Comparison of ENCODE assay signal across 30 cellular contexts in the genomic region with DNA sequence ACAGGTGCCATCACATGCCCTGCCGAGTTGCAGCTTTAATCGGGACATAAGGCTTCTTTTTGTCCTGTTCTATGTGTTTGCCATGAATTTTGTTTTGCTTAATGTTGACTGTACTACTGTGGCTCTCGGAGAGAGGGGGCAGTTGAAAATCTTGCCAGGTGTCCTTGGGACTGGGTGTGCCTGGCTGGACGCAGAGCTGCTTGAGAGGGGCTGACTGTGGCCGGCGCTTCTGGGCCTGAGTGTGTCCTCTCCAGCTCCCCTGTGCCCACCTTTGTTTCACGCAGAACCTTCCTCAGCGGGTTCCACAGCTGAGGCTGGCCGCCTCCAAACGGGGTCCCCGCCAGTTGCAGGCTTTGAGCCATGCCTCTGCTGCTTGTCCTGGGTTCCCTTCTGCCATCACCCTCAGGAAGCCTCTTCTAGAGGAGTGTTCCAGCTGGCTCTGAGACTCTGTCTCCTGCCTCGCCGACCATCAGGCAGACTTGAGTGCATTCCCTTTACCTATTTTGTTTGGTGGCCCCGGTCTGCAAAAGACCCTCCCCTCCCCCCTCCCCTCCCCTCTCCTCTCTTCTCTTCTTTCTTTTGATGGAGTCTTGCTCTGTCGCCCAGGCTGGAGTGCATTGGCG. TPM values are rescaled to one million over a fixed set of nuclear protein-coding genes. Genes with fewer than 3 reads are reported as not detected.
DNase-seq lines count a peak whose midpoint lies in the region; ATAC-seq and TF ChIP-seq lines count a peak whose summit lies in the region.
"Had no signal": no experiment of that assay in that cellular context is flagged by ENCODE, and none has a peak within 500 bp of the region (broad histone marks: within the 10 kb centered on the region; RNA-seq: fewer than 3 reads in every experiment).

No MANE protein-coding gene starts in this region.

- POLR2A ChIA-PET in RWPE1 (lab: Yijun Ruan, JAX; ENCODE audit: low non-redundant PET), result no interaction called here

- no peaks in the 10 kb centered on the region for H3K9me3 ChIP-seq in left ventricle myocardium inferior (replicated peaks)
- H3K9me3 ChIP-seq: prostate gland, transverse colon had no signal

- H3K4me3 Mint-ChIP-seq in activated naive CD4-positive, alpha-beta T cell treated with anti-CD3 and anti-CD28 coated beads, Interleukin-2, amount 10 ng/mL, durations not matched to agents 7 days and 5 days, result no peak overlapping the region
- H3K4me3 Mint-ChIP-seq in dendritic cell treated with granulocyte-macrophage colony-stimulating factor and Interleukin-4, amounts not matched to agents 40 ng/mL and 50 ng/mL, for 4 days, result no peak overlapping the region
- H3K4me3 Mint-ChIP-seq in stimulated activated memory B cell treated with anti-CD40 and anti-IgM and Interleukin-4, amounts not matched to agents 10 μg/mL and 1 μg/mL and 100 μg/mL, for 72 hours, result no peak overlapping the region
- H3K4me3 Mint-ChIP-seq: activated CD4-positive, alpha-beta T cell treated with anti-CD3 and anti-CD28 coated beads for 36 hours; brain had no signal

- no peaks in the 10 kb centered on the region for H3K27me3 ChIP-seq in left ventricle myocardium inferior (ENCODE audit: low read depth)
- H3K27me3 ChIP-seq: transverse colon had no signal

- peak; percentile 27 for ATAC-seq in stimulated activated memory B cell treated with anti-CD40 and anti-IgM and Interleukin-4, amounts not matched to agents 10 μg/mL and 1 μg/mL and 100 μg/mL, for 72 hours
- ATAC-seq in GM19452 (IDR thresholded peaks at IDR 0.05; ENCODE audit: unreplicated experiment) (no peak), HG03439 (IDR thresholded peaks at IDR 0.05; ENCODE audit: unreplicated experiment) (no peak)
- ATAC-seq: activated CD4-positive, alpha-beta T cell treated with anti-CD3 and anti-CD28 coated beads for 36 hours; SK-N-SH treated with all-trans-retinoic acid at 6 μM for 48 hours had no signal

- H3K36me3 ChIP-seq in left ventricle myocardium inferior, result peaks cover 20% of the 10 kb centered on the region
- H3K36me3 ChIP-seq: prostate gland had no signal

- peaks cover 51% of the 10 kb centered on the region for H3K4me1 Mint-ChIP-seq in activated naive CD4-positive, alpha-beta T cell treated with anti-CD3 and anti-CD28 coated beads, Interleukin-2, amount 10 ng/mL, durations not matched to agents 7 days and 5 days
- H3K4me1 Mint-ChIP-seq in dendritic cell treated with granulocyte-macrophage colony-stimulating factor and Interleukin-4, amounts not matched to agents 40 ng/mL and 50 ng/mL, for 4 days (ENCODE audit: low read depth), result peaks cover 26% of the 10 kb centered on the region
- H3K4me1 Mint-ChIP-seq in stimulated activated memory B cell treated with anti-CD40 and anti-IgM and Interleukin-4, amounts not matched to agents 10 μg/mL and 1 μg/mL and 100 μg/mL, for 72 hours, result peaks cover 21% of the 10 kb centered on the region
- H3K4me1 Mint-ChIP-seq: brain had no signal

- H3K4me1 ChIP-seq in left ventricle myocardium inferior, result no peaks in the 10 kb centered on the region
- H3K4me1 ChIP-seq: prostate gland, transverse colon had no signal

- TF ChIP-seq CTCF in RWPE1 (conservative IDR thresholded peaks at IDR 0.05; ENCODE audit: low read depth) (no peak), left ventricle myocardium inferior (IDR thresholded peaks at IDR 0.05; ENCODE audit: borderline replicate concordance) (no peak)

- H3K27ac ChIP-seq in RWPE1 (peak overlapping the region; percentile 43), left ventricle myocardium inferior (replicated peaks) (no peak overlapping the region)
- H3K27ac ChIP-seq: prostate gland, transverse colon, VCaP had no signal

- peak overlapping the region; percentile 93 for H3K27ac Mint-ChIP-seq in activated naive CD4-positive, alpha-beta T cell treated with anti-CD3 and anti-CD28 coated beads, Interleukin-2, amount 10 ng/mL, durations not matched to agents 7 days and 5 days
- peak overlapping the region; percentile 61 for H3K27ac Mint-ChIP-seq in dendritic cell treated with granulocyte-macrophage colony-stimulating factor and Interleukin-4, amounts not matched to agents 40 ng/mL and 50 ng/mL, for 4 days
- H3K27ac Mint-ChIP-seq in stimulated activated memory B cell treated with anti-CD40 and anti-IgM and Interleukin-4, amounts not matched to agents 10 μg/mL and 1 μg/mL and 100 μg/mL, for 72 hours, result peak overlapping the region; percentile 0
- H3K27ac Mint-ChIP-seq: activated CD4-positive, alpha-beta T cell treated with anti-CD3 and anti-CD28 coated beads for 36 hours had no signal

- DNase-seq in activated naive CD4-positive, alpha-beta T cell treated with anti-CD3 and anti-CD28 coated beads, Interleukin-2, amount 10 ng/mL, durations not matched to agents 7 days and 5 days, result no peak
- no peak for DNase-seq in activated naive CD4-positive, alpha-beta T cell treated with anti-CD3 and anti-CD28 coated beads, Interleukin-2, amount 50 U/mL, for 16 hours
- DNase-seq in RWPE1 (ENCODE audit: low spot score) (no peak), left ventricle myocardium inferior (no peak)
- DNase-seq: activated CD4-positive, alpha-beta T cell treated with anti-CD3 and anti-CD28 coated beads for 36 hours; activated T-cell treated with anti-CD3 and anti-CD28 coated beads, Interleukin-2, amount 50 U/mL, for 48 hours; amniotic stem cell; DMS53; effector CD4-positive, alpha-beta T cell; GDM1; glutamatergic neuron; islet precursor cell; Kasumi-1; NCI-H1436; NCI-H2081 treated with DMSO at 0.1 percent for 48 hours; NCI-H2227 treated with DMSO at 0.1 percent for 48 hours; NCI-H526; PC-9; Right ventricle myocardium superior; stimulated activated CD4-positive, alpha-beta T cell treated with anti-CD3 and anti-CD28 coated beads, Interleukin-4, amount 100 ng/mL, for 4 hours; T-helper 9 cell; transverse colon had no signal

- CTCF ChIA-PET in activated naive CD4-positive, alpha-beta T cell treated with anti-CD3 and anti-CD28 coated beads, Interleukin-2, amount 10 ng/mL, durations not matched to agents 7 days and 5 days (lab: Charles Lee), result no interaction called here
- CTCF ChIA-PET in RWPE1 (lab: Yijun Ruan, JAX), result no interaction called here

- H3K27me3 Mint-ChIP-seq in activated naive CD4-positive, alpha-beta T cell treated with anti-CD3 and anti-CD28 coated beads, Interleukin-2, amount 10 ng/mL, durations not matched to agents 7 days and 5 days, result no peaks in the 10 kb centered on the region
- H3K27me3 Mint-ChIP-seq in dendritic cell treated with granulocyte-macrophage colony-stimulating factor and Interleukin-4, amounts not matched to agents 40 ng/mL and 50 ng/mL, for 4 days, result no peaks in the 10 kb centered on the region
- no peaks in the 10 kb centered on the region for H3K27me3 Mint-ChIP-seq in stimulated activated memory B cell treated with anti-CD40 and anti-IgM and Interleukin-4, amounts not matched to agents 10 μg/mL and 1 μg/mL and 100 μg/mL, for 72 hours
- H3K27me3 Mint-ChIP-seq: activated CD4-positive, alpha-beta T cell treated with anti-CD3 and anti-CD28 coated beads for 36 hours had no signal

- peaks cover 21% of the 10 kb centered on the region for H3K9me3 Mint-ChIP-seq in activated naive CD4-positive, alpha-beta T cell treated with anti-CD3 and anti-CD28 coated beads, Interleukin-2, amount 10 ng/mL, durations not matched to agents 7 days and 5 days
- peaks cover 9% of the 10 kb centered on the region for H3K9me3 Mint-ChIP-seq in dendritic cell treated with granulocyte-macrophage colony-stimulating factor and Interleukin-4, amounts not matched to agents 40 ng/mL and 50 ng/mL, for 4 days
- peaks cover 7% of the 10 kb centered on the region for H3K9me3 Mint-ChIP-seq in stimulated activated memory B cell treated with anti-CD40 and anti-IgM and Interleukin-4, amounts not matched to agents 10 μg/mL and 1 μg/mL and 100 μg/mL, for 72 hours
- H3K9me3 Mint-ChIP-seq: brain had no signal

- peaks cover 57% of the 10 kb centered on the region for H3K36me3 Mint-ChIP-seq in activated naive CD4-positive, alpha-beta T cell treated with anti-CD3 and anti-CD28 coated beads, Interleukin-2, amount 10 ng/mL, durations not matched to agents 7 days and 5 days
- peaks cover 48% of the 10 kb centered on the region for H3K36me3 Mint-ChIP-seq in dendritic cell treated with granulocyte-macrophage colony-stimulating factor and Interleukin-4, amounts not matched to agents 40 ng/mL and 50 ng/mL, for 4 days (ENCODE audit: low read depth)
- H3K36me3 Mint-ChIP-seq in stimulated activated memory B cell treated with anti-CD40 and anti-IgM and Interleukin-4, amounts not matched to agents 10 μg/mL and 1 μg/mL and 100 μg/mL, for 72 hours, result peaks cover 42% of the 10 kb centered on the region

- no peak overlapping the region for H3K4me3 ChIP-seq in left ventricle myocardium inferior
- H3K4me3 ChIP-seq: PC-9, prostate gland, transverse colon had no signal

- intact Hi-C loops in dendritic cell treated with granulocyte-macrophage colony-stimulating factor and Interleukin-4, amounts not matched to agents 40 ng/mL and 50 ng/mL, for 4 days (cut with micrococcal nuclease), result no loop called here
- intact Hi-C loops in left ventricle myocardium inferior (cut with micrococcal nuclease), result no loop called here

RNA-seq across cellular contexts. Expression of a gene that starts 49.7 kb away (rescaled TPM):
- total RNA-seq in left ventricle myocardium inferior, result 9.0 TPM

RNA-seq across cellular contexts. Expression of a gene that starts 49.9 kb away (rescaled TPM):
- 10.3 TPM for total RNA-seq in left ventricle myocardium inferior

Comparison
In these comparisons a context has a peak if more than half of its experiments do, and no peak if none do; other contexts are left out.
1. H3K27ac Mint-ChIP-seq: peak in every context shown above with its lines; median percentile 93 in activated naive CD4-positive, alpha-beta T cell treated with anti-CD3 and anti-CD28 coated beads, Interleukin-2, amount 10 ng/mL, durations not matched to agents 7 days and 5 days; 61 in dendritic cell treated with granulocyte-macrophage colony-stimulating factor and Interleukin-4, amounts not matched to agents 40 ng/mL and 50 ng/mL, for 4 days; 0 in stimulated activated memory B cell treated with anti-CD40 and anti-IgM and Interleukin-4, amounts not matched to agents 10 μg/mL and 1 μg/mL and 100 μg/mL, for 72 hours.